9 cellular contexts compared by ENCODE assay signal in the genomic region with DNA sequence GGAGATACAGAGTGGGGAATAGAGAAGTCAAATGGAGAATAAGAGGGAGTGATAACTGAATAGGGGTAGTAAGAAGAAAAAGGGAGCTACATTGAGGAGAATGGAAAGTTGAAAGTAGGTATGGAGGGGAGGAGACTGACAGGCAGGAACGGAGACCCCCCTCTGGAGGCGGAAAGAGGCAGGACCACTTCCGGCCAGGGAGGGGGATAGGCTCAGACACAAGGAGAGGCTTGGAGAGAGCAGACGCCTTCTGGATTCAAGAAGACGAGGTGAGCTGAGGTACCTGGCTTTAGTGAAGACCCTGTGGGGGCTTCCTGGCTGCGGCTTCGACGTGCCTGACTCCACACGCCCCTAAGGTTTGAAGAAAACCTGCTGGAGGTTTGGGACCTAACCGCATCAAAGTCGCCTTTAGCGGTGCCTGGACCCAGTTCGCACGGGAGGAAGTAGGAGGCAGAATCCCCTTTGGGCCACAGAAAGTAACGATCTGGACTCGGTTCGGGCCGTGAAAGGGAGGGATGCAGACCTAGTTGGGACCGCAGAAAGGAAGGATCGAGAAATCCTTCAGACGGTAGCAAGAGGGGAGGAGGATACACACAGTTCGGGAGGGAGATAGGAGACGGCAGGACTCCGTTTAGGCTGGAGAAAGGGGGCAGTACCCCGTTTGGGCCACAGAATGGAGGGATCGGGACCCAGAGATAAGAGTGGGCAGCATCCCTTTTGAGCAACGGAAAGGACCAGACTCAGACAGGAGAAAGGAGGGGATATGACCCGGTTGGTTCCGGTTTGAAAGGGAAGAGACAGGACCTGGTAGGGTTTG. TPM values are rescaled to one million over a fixed set of nuclear protein-coding genes. Genes with fewer than 3 reads are reported as not detected.
A peak's percentile ranks its signal among the peaks of the same experiment; 100 is the strongest.
DNase-seq lines count a peak whose midpoint lies in the region; ATAC-seq, FAIRE-seq and TF ChIP-seq lines count a peak whose summit lies in the region.
"Had no signal": no experiment of that assay in that cellular context is flagged by ENCODE, and none has a peak within 500 bp of the region (broad histone marks: within the 10 kb centered on the region; RNA-seq: fewer than 3 reads in every experiment).

A gene with protein sequence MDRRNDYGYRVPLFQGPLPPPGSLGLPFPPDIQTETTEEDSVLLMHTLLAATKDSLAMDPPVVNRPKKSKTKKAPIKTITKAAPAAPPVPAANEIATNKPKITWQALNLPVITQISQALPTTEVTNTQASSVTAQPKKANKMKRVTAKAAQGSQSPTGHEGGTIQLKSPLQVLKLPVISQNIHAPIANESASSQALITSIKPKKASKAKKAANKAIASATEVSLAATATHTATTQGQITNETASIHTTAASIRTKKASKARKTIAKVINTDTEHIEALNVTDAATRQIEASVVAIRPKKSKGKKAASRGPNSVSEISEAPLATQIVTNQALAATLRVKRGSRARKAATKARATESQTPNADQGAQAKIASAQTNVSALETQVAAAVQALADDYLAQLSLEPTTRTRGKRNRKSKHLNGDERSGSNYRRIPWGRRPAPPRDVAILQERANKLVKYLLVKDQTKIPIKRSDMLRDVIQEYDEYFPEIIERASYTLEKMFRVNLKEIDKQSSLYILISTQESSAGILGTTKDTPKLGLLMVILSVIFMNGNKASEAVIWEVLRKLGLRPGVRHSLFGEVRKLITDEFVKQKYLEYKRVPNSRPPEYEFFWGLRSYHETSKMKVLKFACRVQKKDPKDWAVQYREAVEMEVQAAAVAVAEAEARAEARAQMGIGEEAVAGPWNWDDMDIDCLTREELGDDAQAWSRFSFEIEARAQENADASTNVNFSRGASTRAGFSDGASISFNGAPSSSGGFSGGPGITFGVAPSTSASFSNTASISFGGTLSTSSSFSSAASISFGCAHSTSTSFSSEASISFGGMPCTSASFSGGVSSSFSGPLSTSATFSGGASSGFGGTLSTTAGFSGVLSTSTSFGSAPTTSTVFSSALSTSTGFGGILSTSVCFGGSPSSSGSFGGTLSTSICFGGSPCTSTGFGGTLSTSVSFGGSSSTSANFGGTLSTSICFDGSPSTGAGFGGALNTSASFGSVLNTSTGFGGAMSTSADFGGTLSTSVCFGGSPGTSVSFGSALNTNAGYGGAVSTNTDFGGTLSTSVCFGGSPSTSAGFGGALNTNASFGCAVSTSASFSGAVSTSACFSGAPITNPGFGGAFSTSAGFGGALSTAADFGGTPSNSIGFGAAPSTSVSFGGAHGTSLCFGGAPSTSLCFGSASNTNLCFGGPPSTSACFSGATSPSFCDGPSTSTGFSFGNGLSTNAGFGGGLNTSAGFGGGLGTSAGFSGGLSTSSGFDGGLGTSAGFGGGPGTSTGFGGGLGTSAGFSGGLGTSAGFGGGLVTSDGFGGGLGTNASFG (N-terminal part only) (plus strand): TSS at position 215 of the 817 bp plus-strand sequence. CDS start 1,423 bp downstream, outside the sequence.

- no peaks in the 10 kb centered on the region for H3K27me3 ChIP-seq in lung (ENCODE audit: control insufficient read depth, insufficient read depth)
- H3K27me3 ChIP-seq in suprapubic skin: no peaks in the 10 kb centered on the region

- H3K4me3 ChIP-seq in A549 (peak within 1 kb of the TSS; percentile 48), lung (peak within 1 kb of the TSS; percentile 20), suprapubic skin (peak within 1 kb of the TSS; percentile 51)

- H3K36me3 ChIP-seq in lung (ENCODE audit: control insufficient read depth in 2 of 2, insufficient read depth in 2 of 2, low read length in 2 of 2): no peaks in the 10 kb centered on the region
- H3K36me3 ChIP-seq in suprapubic skin: no peaks in the 10 kb centered on the region

- H3K27ac Mint-ChIP-seq in chondrocyte (ENCODE audit: unreplicated experiment): peak within 1 kb of the TSS; percentile 76

- TF ChIP-seq CTCF in A549 (IDR thresholded peaks at IDR 0.05): no peak
- peak; percentile 67 for TF ChIP-seq CTCF in chondrocyte (IDR thresholded peaks at IDR 0.05)
- no peak for TF ChIP-seq CTCF in lung (IDR thresholded peaks at IDR 0.05; ENCODE audit: control extremely low read depth, extremely low read depth)
- TF ChIP-seq CTCF in suprapubic skin (IDR thresholded peaks at IDR 0.05): no peak

- peak within 1 kb of the TSS in 1 of 2 experiments; percentile 35; a peak in 1 of 6 replicates for H3K27ac ChIP-seq in A549
- H3K27ac ChIP-seq in lung (ENCODE audit: low read depth in 1 of 2, low read length in 1 of 2): no peak within 1 kb of the TSS
- H3K27ac ChIP-seq in suprapubic skin: no peak within 1 kb of the TSS
- H3K27ac ChIP-seq: epithelial cell of prostate had no signal

- peak; percentile 50 to 56; a peak in 5 of 6 replicates for ATAC-seq in A549
- ATAC-seq in lung (ENCODE audit: insufficient read depth, low FRiP score): no peak
- no peak for ATAC-seq in GM21381 (IDR thresholded peaks at IDR 0.05; ENCODE audit: unreplicated experiment)
- no peak for ATAC-seq in HG03442 (IDR thresholded peaks at IDR 0.05; ENCODE audit: unreplicated experiment)

- H3K4me3 Mint-ChIP-seq in chondrocyte (ENCODE audit: unreplicated experiment): peak within 1 kb of the TSS; percentile 88

- WGBS in A549 (ENCODE audit: missing lambda C conversion rate): 4% methylated on average over 25 of the region's 29 CpGs
- WGBS in lung, 2 donors: 0 to 36% methylated on average over 29 of the region's 29 CpGs
- WGBS in suprapubic skin: 31% methylated on average over 29 of the region's 29 CpGs

- FAIRE-seq in A549 (lab: Jason Lieb, UNC): peak; percentile 39
- peak; percentile 61 for FAIRE-seq in GM19239 (lab: Jason Lieb, UNC)

- DNase-seq in A549 (ENCODE audit: low read depth in 1 of 2, low spot score in 1 of 2) (no peak), GM19239 (ENCODE audit: insufficient read length, low spot score) (no peak), NCI-H524 (lab: John Stamatoyannopoulos, UW) (peak; percentile 13 to 74), chondrocyte (ENCODE audit: low spot score) (no peak), lung (ENCODE audit: low spot score) (no peak), suprapubic skin (ENCODE audit: low spot score in 2 of 2) (no peak)

- TF ChIP-seq POLR2A in A549 (IDR thresholded peaks at IDR 0.05; ENCODE audit: low read length): no peak
- no peak for TF ChIP-seq POLR2A in suprapubic skin (IDR thresholded peaks at IDR 0.05)

- CTCF ChIA-PET in A549 (lab: Yijun Ruan, JAX): no interaction called here

- no peaks in the 10 kb centered on the region for H3K9me3 ChIP-seq in A549
- H3K9me3 ChIP-seq in lung (ENCODE audit: control insufficient read depth in 2 of 2, insufficient read depth in 1 of 2, low read length in 1 of 2): no peaks in the 10 kb centered on the region
- H3K9me3 ChIP-seq in suprapubic skin: no peaks in the 10 kb centered on the region

- H3K4me1 Mint-ChIP-seq in chondrocyte (ENCODE audit: low read depth): peaks cover 8% of the 10 kb centered on the region

- POLR2A ChIA-PET in A549 (lab: Yijun Ruan, JAX): no interaction called here

- H3K4me2 ChIP-seq in A549: peak within 1 kb of the TSS; percentile 83

- H3K36me3 Mint-ChIP-seq in chondrocyte (ENCODE audit: low read depth): peaks cover 5% of the 10 kb centered on the region

- TF ChIP-seq RAD21 in A549 (conservative IDR thresholded peaks at IDR 0.05 in 1 of 2, IDR thresholded peaks at IDR 0.05 in 1 of 2): no peak

- no peaks in the 10 kb centered on the region for H3K27me3 Mint-ChIP-seq in chondrocyte (ENCODE audit: low read depth)

- peaks cover 7% of the 10 kb centered on the region for H3K9me3 Mint-ChIP-seq in chondrocyte (ENCODE audit: low read depth)

- no peak for TF ChIP-seq EP300 in A549 (IDR thresholded peaks at IDR 0.05)
- no peak for TF ChIP-seq EP300 in suprapubic skin (IDR thresholded peaks at IDR 0.05)

- H3K4me1 ChIP-seq in A549 (no peaks in the 10 kb centered on the region), lung (ENCODE audit: control insufficient read depth in 2 of 2, insufficient read depth in 2 of 2, low read length in 2 of 2) (no peaks in the 10 kb centered on the region), suprapubic skin (peaks cover 6% of the 10 kb centered on the region)

TF ChIP-seq in A549, 52 proteins besides CTCF, POLR2A, EP300 and RAD21:
- TF ChIP-seq SMC3 (IDR thresholded peaks at IDR 0.05): no peak
- TF ChIP-seq POLR2AphosphoS2 (conservative IDR thresholded peaks at IDR 0.05; ENCODE audit: low read length): no peak
- no peak for TF ChIP-seq MYC (IDR thresholded peaks at IDR 0.05; ENCODE audit: borderline replicate concordance, low read length)
- no peak for TF ChIP-seq RFX5 (IDR thresholded peaks at IDR 0.05)
- no peak for TF ChIP-seq EHMT2 (IDR thresholded peaks at IDR 0.05; ENCODE audit: low read depth)
- TF ChIP-seq BHLHE40 (IDR thresholded peaks at IDR 0.05; ENCODE audit: low read depth, low read length): no peak
- TF ChIP-seq, protein P1, sequence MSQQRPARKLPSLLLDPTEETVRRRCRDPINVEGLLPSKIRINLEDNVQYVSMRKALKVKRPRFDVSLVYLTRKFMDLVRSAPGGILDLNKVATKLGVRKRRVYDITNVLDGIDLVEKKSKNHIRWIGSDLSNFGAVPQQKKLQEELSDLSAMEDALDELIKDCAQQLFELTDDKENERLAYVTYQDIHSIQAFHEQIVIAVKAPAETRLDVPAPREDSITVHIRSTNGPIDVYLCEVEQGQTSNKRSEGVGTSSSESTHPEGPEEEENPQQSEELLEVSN (IDR thresholded peaks at IDR 0.05; ENCODE audit: borderline replicate concordance, low read depth): no peak
- TF ChIP-seq, protein P2, sequence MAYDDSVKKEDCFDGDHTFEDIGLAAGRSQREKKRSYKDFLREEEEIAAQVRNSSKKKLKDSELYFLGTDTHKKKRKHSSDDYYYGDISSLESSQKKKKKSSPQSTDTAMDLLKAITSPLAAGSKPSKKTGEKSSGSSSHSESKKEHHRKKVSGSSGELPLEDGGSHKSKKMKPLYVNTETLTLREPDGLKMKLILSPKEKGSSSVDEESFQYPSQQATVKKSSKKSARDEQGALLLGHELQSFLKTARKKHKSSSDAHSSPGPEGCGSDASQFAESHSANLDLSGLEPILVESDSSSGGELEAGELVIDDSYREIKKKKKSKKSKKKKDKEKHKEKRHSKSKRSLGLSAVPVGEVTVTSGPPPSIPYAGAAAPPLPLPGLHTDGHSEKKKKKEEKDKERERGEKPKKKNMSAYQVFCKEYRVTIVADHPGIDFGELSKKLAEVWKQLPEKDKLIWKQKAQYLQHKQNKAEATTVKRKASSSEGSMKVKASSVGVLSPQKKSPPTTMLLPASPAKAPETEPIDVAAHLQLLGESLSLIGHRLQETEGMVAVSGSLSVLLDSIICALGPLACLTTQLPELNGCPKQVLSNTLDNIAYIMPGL (CRISPR knock-in tag; IDR thresholded peaks at IDR 0.05; ENCODE audit: borderline replicate concordance): no peak

RNA-seq across cellular contexts. Expression of the gene that starts here (rescaled TPM):
- 1.4 and 1.7 TPM in 2 replicates for polyA plus RNA-seq in A549 (2011; rRNA removed)
- 0.41 and 0.53 TPM in 2 replicates for polyA plus RNA-seq in A549 (2012; cell fraction: cytosol; rRNA removed)
- 2.3 and 2.7 TPM in 2 replicates for polyA plus RNA-seq in A549 (2012; cell fraction: nucleus; rRNA removed)
- 1.1 to 1.4 TPM (median 1.3 TPM) in 3 replicates for polyA plus RNA-seq in A549 (2017; fragmentation: RNase III; extraction: RNeasy Plus Mini Kit Qiagen cat#74134 plus additional on column Dnase treatment)
- polyA minus RNA-seq in A549 (2011; rRNA and poly(A)+ RNA removed): 1.4 and 2.5 TPM in 2 replicates
- total RNA-seq in chondrocyte: 60.4 to 105 TPM (median 66.1 TPM) in 3 replicates
- total RNA-seq in lung: 10 to 100 TPM in 1 of 2 donors, 1 to 10 TPM in 1; 4.2 to 30.9 TPM
- polyA plus RNA-seq in lung: 1 to 10 TPM; 1.9 to 2.8 TPM
- 1 to 10 TPM; 1.0 to 3.6 (median 3.4) TPM for total RNA-seq in suprapubic skin

Comparison
In these comparisons a context has a peak if more than half of its experiments do, and no peak if none do; other contexts are left out.
1. ATAC-seq: peak in A549 (2 of 2); none in lung (single experiment), GM21381 (single experiment) and HG03442 (single experiment).
2. DNase-seq: peak in NCI-H524 (2 of 2); none in A549 (0 of 2), GM19239 (single experiment), chondrocyte (single experiment), lung (single experiment) and suprapubic skin (0 of 2).
3. Peak in every context shown above with its lines, with median percentiles within 50 percentile points of each other: H3K4me3 ChIP-seq.